ENCODE assay signal across 25 cellular contexts in genomic region chr11:123550620-123550917, GRCh38.
DNase-seq lines count a peak whose midpoint lies in the region; ATAC-seq and TF ChIP-seq lines count a peak whose summit lies in the region.
"Had no signal": no experiment of that assay in that cellular context is flagged by ENCODE, and none has a peak within 500 bp of the region (broad histone marks: within the 10 kb centered on the region; RNA-seq: fewer than 3 reads in every experiment).

No MANE protein-coding gene starts in this region.

- TF ChIP-seq CTCF in CD14-positive monocyte (IDR thresholded peaks at IDR 0.05) (no peak), IMR-90 (conservative IDR thresholded peaks at IDR 0.05; ENCODE audit: low read depth, low read length) (no peak), endodermal cell (conservative IDR thresholded peaks at IDR 0.05) (no peak), osteocyte (IDR thresholded peaks at IDR 0.05) (no peak)
- no peak for TF ChIP-seq CTCF in CD4-positive, alpha-beta T cell (IDR thresholded peaks at IDR 0.05)

- in situ Hi-C loops in IMR-90 (cut with MboI; ENCODE audit: low sequenced_read_pairs), result no loop called here

- WGBS in IMR-90 (ENCODE audit: extremely low coverage in 2 of 2, insufficient read length in 1 of 2), 2 experiments, result no CpG with 5 or more reads among the region's 3 CpGs
- 60 to 90% methylated on average over 1 to 3 of the region's 3 CpGs for WGBS in endodermal cell (ENCODE audit: insufficient coverage in 1 of 2, insufficient read length in 1 of 2), 2 experiments

- H3K27me3 ChIP-seq in IMR-90 (ENCODE audit: control insufficient read depth, insufficient read depth, low read length) (no peaks in the 10 kb centered on the region), endodermal cell (ENCODE audit: control insufficient read depth, insufficient read depth, low read length, poor library complexity, severe bottlenecking) (no peaks in the 10 kb centered on the region)
- no peaks in the 10 kb centered on the region for H3K27me3 ChIP-seq in CD4-positive, alpha-beta T cell (ENCODE audit: control insufficient read depth, insufficient read depth, low read length)
- H3K27me3 ChIP-seq: MG63 had no signal

- H4K8ac ChIP-seq in IMR-90 (ENCODE audit: low read depth in 2 of 2, low read length in 2 of 2), result no peak overlapping the region

- no peak overlapping the region for H3K9ac ChIP-seq in IMR-90 (ENCODE audit: low read depth, low read length)
- H3K9ac ChIP-seq in endodermal cell (ENCODE audit: extremely low read depth, low read length, poor library complexity, severe bottlenecking), result no peak overlapping the region

- H3K36me3 ChIP-seq in IMR-90 (ENCODE audit: control insufficient read depth, insufficient read depth, low read length) (no peaks in the 10 kb centered on the region), endodermal cell (ENCODE audit: control insufficient read depth, insufficient read depth, low read length) (peaks cover 30% of the 10 kb centered on the region)
- H3K36me3 ChIP-seq: MG63 had no signal

- H3K4me2 ChIP-seq in IMR-90 (ENCODE audit: low read depth, low read length), result no peak overlapping the region
- H3K4me2 ChIP-seq: GM23338 had no signal

- no peak overlapping the region for H3K27ac ChIP-seq in IMR-90 (ENCODE audit: insufficient read depth, low read length)
- H3K27ac ChIP-seq in endodermal cell (ENCODE audit: low read depth, low read length), result no peak overlapping the region
- no peak overlapping the region for H3K27ac ChIP-seq in CD4-positive, alpha-beta T cell (ENCODE audit: low read depth, low read length)

- peak overlapping the region; percentile 60 for H2AFZ ChIP-seq in IMR-90 (replicated peaks; ENCODE audit: low read length, poor library complexity)
- H2AFZ ChIP-seq: GM23338 had no signal

- H3K4me3 ChIP-seq in IMR-90 (ENCODE audit: insufficient read depth, low read depth, low read length) (no peak overlapping the region), endodermal cell (ENCODE audit: low read length) (no peak overlapping the region)
- H3K4me3 ChIP-seq: GM12878, GM23338, MG63 had no signal

- H3K27ac Mint-ChIP-seq in CD14-positive monocyte, result peak overlapping the region in 4 of 7 donors; percentile 0 to 86 (median 46)
- H3K27ac Mint-ChIP-seq in T-helper 17 cell, result peak overlapping the region; percentile 60
- peak overlapping the region; percentile 13 for H3K27ac Mint-ChIP-seq in endodermal cell
- no peak overlapping the region for H3K27ac Mint-ChIP-seq in osteocyte (ENCODE audit: unreplicated experiment)
- no peak overlapping the region for H3K27ac Mint-ChIP-seq in CD4-positive, alpha-beta T cell
- H3K27ac Mint-ChIP-seq: B cell; CD4-positive, CD25-positive, alpha-beta regulatory T cell; GM23338 had no signal

- peaks cover 3% of the 10 kb centered on the region; the same call in 1 of the 2 replicates for H4K20me1 ChIP-seq in IMR-90 (ENCODE audit: insufficient read depth, low read length)

- H3K4me1 Mint-ChIP-seq in CD14-positive monocyte, result peaks cover 51% of the 10 kb centered on the region
- H3K4me1 Mint-ChIP-seq in T-helper 17 cell, result peaks cover 16% of the 10 kb centered on the region
- H3K4me1 Mint-ChIP-seq in endodermal cell, result peaks cover 10% of the 10 kb centered on the region
- H3K4me1 Mint-ChIP-seq in osteocyte (ENCODE audit: unreplicated experiment), result no peaks in the 10 kb centered on the region
- no peaks in the 10 kb centered on the region for H3K4me1 Mint-ChIP-seq in CD4-positive, alpha-beta T cell (ENCODE audit: low read depth)

- H3K14ac ChIP-seq in IMR-90 (replicated peaks; ENCODE audit: low read depth, low read length), result no peak overlapping the region

- no peak overlapping the region for H3K4ac ChIP-seq in IMR-90 (ENCODE audit: low read depth, low read length)

- H2BK120ac ChIP-seq in IMR-90 (ENCODE audit: low read depth, low read length), result no peak overlapping the region

- no peak overlapping the region for H3K56ac ChIP-seq in IMR-90 (ENCODE audit: extremely low read depth, insufficient read depth, low read length)

- ATAC-seq in IMR-90 (ENCODE audit: low read depth), result no peak
- no peak for ATAC-seq in T-helper 17 cell
- no peak for ATAC-seq in CD4-positive, alpha-beta T cell (ENCODE audit: poor library complexity)
- ATAC-seq: GM12878, HCT116, Right ventricle myocardium inferior had no signal

- no peak overlapping the region for H2AK9ac ChIP-seq in IMR-90 (replicated peaks; ENCODE audit: low read depth, low read length, poor library complexity)

- H3K9me1 ChIP-seq in IMR-90 (ENCODE audit: insufficient read depth, low read length), result peaks cover 14% of the 10 kb centered on the region

- no peak overlapping the region for H4K91ac ChIP-seq in IMR-90 (ENCODE audit: insufficient read depth, low read depth, low read length)

- H3K4me3 Mint-ChIP-seq in CD14-positive monocyte, result no peak overlapping the region
- no peak overlapping the region for H3K4me3 Mint-ChIP-seq in T-helper 17 cell
- no peak overlapping the region for H3K4me3 Mint-ChIP-seq in endodermal cell
- no peak overlapping the region for H3K4me3 Mint-ChIP-seq in osteocyte (ENCODE audit: unreplicated experiment)
- H3K4me3 Mint-ChIP-seq in CD4-positive, alpha-beta T cell, result no peak overlapping the region
- H3K4me3 Mint-ChIP-seq: B cell; CD4-positive, CD25-positive, alpha-beta regulatory T cell; GM23338 had no signal

- no peak for TF ChIP-seq RAD21 in IMR-90 (IDR thresholded peaks at IDR 0.05; ENCODE audit: low read length)

- H3K36me3 Mint-ChIP-seq in CD14-positive monocyte, result peaks cover 0 to 4% of the 10 kb centered on the region in 2 donors
- no peaks in the 10 kb centered on the region for H3K36me3 Mint-ChIP-seq in T-helper 17 cell (ENCODE audit: low read depth)
- H3K36me3 Mint-ChIP-seq in endodermal cell (ENCODE audit: low read depth), result peaks cover 2% of the 10 kb centered on the region
- no peaks in the 10 kb centered on the region for H3K36me3 Mint-ChIP-seq in osteocyte (ENCODE audit: unreplicated experiment)
- H3K36me3 Mint-ChIP-seq in CD4-positive, alpha-beta T cell (ENCODE audit: low read depth), result no peaks in the 10 kb centered on the region
- H3K36me3 Mint-ChIP-seq: CD4-positive, CD25-positive, alpha-beta regulatory T cell had no signal

- dilution Hi-C loops in IMR-90 (cut with HindIII; ENCODE audit: low sequenced_read_pairs, unreplicated experiment), result no loop called here

- H2AK5ac ChIP-seq in IMR-90 (ENCODE audit: low read depth, low read length), result no peak overlapping the region

- H3K4me1 ChIP-seq in IMR-90 (ENCODE audit: control insufficient read depth, insufficient read depth, low read length) (peaks cover 9% of the 10 kb centered on the region), endodermal cell (ENCODE audit: control insufficient read depth, insufficient read depth, low read length) (peaks cover 10% of the 10 kb centered on the region)

- H3K9me3 Mint-ChIP-seq in CD14-positive monocyte, result peaks cover 0 to 2% (median 0%) of the 10 kb centered on the region in 7 donors
- H3K9me3 Mint-ChIP-seq in endodermal cell, result peaks cover 5% of the 10 kb centered on the region
- no peaks in the 10 kb centered on the region for H3K9me3 Mint-ChIP-seq in osteocyte (ENCODE audit: unreplicated experiment)
- H3K9me3 Mint-ChIP-seq in CD4-positive, alpha-beta T cell, result no peaks in the 10 kb centered on the region
- H3K9me3 Mint-ChIP-seq: CD4-positive, CD25-positive, alpha-beta regulatory T cell; GM23338 had no signal

- H4K5ac ChIP-seq in IMR-90 (ENCODE audit: low read depth, low read length), result no peak overlapping the region

- CTCF ChIA-PET in IMR-90 (lab: Yijun Ruan, JAX), result no interaction called here
- CTCF ChIA-PET in CD4-positive, alpha-beta T cell (lab: Charles Lee), result no interaction called here

- DNase-seq in CD14-positive monocyte (ENCODE audit: low spot score) (no peak), IMR-90 (no peak), T-helper 17 cell (no peak), endodermal cell (no peak), NCI-H2081 treated with DMSO at 0.1 percent for 48 hours (lab: John Stamatoyannopoulos, UW) (no peak), osteocyte (ENCODE audit: extremely low spot score, unreplicated experiment) (no peak), AG20443 (ENCODE audit: low spot score) (no peak)
- no peak for DNase-seq in CD4-positive, alpha-beta T cell
- DNase-seq: CD4-positive, CD25-positive, alpha-beta regulatory T cell; COR-L47; DMS 273 treated with DMSO at 0.1 percent for 48 hours; DMS79 treated with DMSO at 0.1 percent for 48 hours; MG63; NCI-H1048; NCI-H1417 treated with DMSO at 0.1 percent for 48 hours; NCI-H187; NCI-H2107; NCI-H446 treated with DMSO at 0.1 percent for 48 hours; NCI-H774; OCI-M1 had no signal

- no TSS peak for BruUV-seq in IMR-90 (replicated peaks; lab: Mats Ljungman, UMichigan)

- POLR2A ChIA-PET in IMR-90 (lab: Charles Lee; ENCODE audit: unreplicated experiment), result no interaction called here
- POLR2A ChIA-PET in CD4-positive, alpha-beta T cell (lab: Charles Lee), result no interaction called here

- no peaks in the 10 kb centered on the region for H3K9me3 ChIP-seq in IMR-90 (ENCODE audit: control insufficient read depth, insufficient read depth, low read length)
- no peaks in the 10 kb centered on the region for H3K9me3 ChIP-seq in T-helper 17 cell (ENCODE audit: control insufficient read depth, low read length, poor library complexity, severe bottlenecking)
- no peaks in the 10 kb centered on the region for H3K9me3 ChIP-seq in endodermal cell (ENCODE audit: control insufficient read depth, low read length)
- no peaks in the 10 kb centered on the region for H3K9me3 ChIP-seq in CD4-positive, alpha-beta T cell (ENCODE audit: control insufficient read depth, low read length)
- H3K9me3 ChIP-seq: MG63 had no signal

- intact Hi-C loops in CD14-positive monocyte (cut with micrococcal nuclease), result loop anchor here in 1 of 2 donors (5.0 kb wide), 1 partner anchor 38 kb away; no protein-coding TSS in a partner anchor
- intact Hi-C loops in IMR-90 (cut with micrococcal nuclease), result no loop called here
- intact Hi-C loops in CD4-positive, alpha-beta T cell (cut with DNase I, micrococcal nuclease), result no loop called here

- no peak overlapping the region for H3K23ac ChIP-seq in IMR-90 (ENCODE audit: low read depth, low read length)

- H2BK20ac ChIP-seq in IMR-90 (ENCODE audit: low read depth, low read length), result no peak overlapping the region

- TF ChIP-seq POLR2A in IMR-90 (IDR thresholded peaks at IDR 0.05; ENCODE audit: low read depth, low read length), result no peak

- H2BK15ac ChIP-seq in IMR-90 (ENCODE audit: low read depth, low read length), result no peak overlapping the region

- H3K27me3 Mint-ChIP-seq in CD14-positive monocyte (ENCODE audit: low read depth in 3 of 3), result peaks cover 0 to 4% (median 2%) of the 10 kb centered on the region in 3 donors
- no peaks in the 10 kb centered on the region for H3K27me3 Mint-ChIP-seq in T-helper 17 cell
- no peaks in the 10 kb centered on the region for H3K27me3 Mint-ChIP-seq in endodermal cell (ENCODE audit: insufficient read depth)
- no peaks in the 10 kb centered on the region for H3K27me3 Mint-ChIP-seq in osteocyte (ENCODE audit: unreplicated experiment)
- H3K27me3 Mint-ChIP-seq in CD4-positive, alpha-beta T cell, result no peaks in the 10 kb centered on the region
- H3K27me3 Mint-ChIP-seq: B cell; CD4-positive, CD25-positive, alpha-beta regulatory T cell had no signal

- H2BK5ac ChIP-seq in IMR-90 (ENCODE audit: low read depth, low read length, poor library complexity, severe bottlenecking), result no peak overlapping the region

- peaks cover 13 to 18% of the 10 kb centered on the region in 2 experiments for H3K79me1 ChIP-seq in IMR-90 (ENCODE audit: low read depth in 1 of 2, low read length in 2 of 2)

- no peak overlapping the region for H3K18ac ChIP-seq in IMR-90 (ENCODE audit: low read depth, low read length)

Comparison
In these comparisons a context has a peak if more than half of its experiments do, and no peak if none do; other contexts are left out.
1. H3K27ac Mint-ChIP-seq: peak in CD14-positive monocyte (4 of 7), T-helper 17 cell (single experiment) and endodermal cell (single experiment); none in osteocyte (single experiment) and CD4-positive, alpha-beta T cell (single experiment).